In genomic region chr10:111999205-111999914, GRCh38 we compare ENCODE assay signal across 1 cellular context.
TF ChIP-seq lines count a peak whose summit lies in the region.

No MANE protein-coding gene starts in this region.

TF ChIP-seq in HepG2, 621 proteins besides CTCF, POLR2A, EP300 and RAD21 (continued from another document):
- TF ChIP-seq ZBTB4 (CRISPR knock-in tag; IDR thresholded peaks at IDR 0.05; ENCODE audit: borderline replicate concordance): no peak
- no peak for TF ChIP-seq RERE (CRISPR knock-in tag; IDR thresholded peaks at IDR 0.05; ENCODE audit: low read depth)
- TF ChIP-seq ZGPAT (CRISPR knock-in tag; IDR thresholded peaks at IDR 0.05): no peak
- no peak for TF ChIP-seq NFATC3 (CRISPR knock-in tag; IDR thresholded peaks at IDR 0.05)
- TF ChIP-seq KDM4B (CRISPR knock-in tag; IDR thresholded peaks at IDR 0.05): no peak
- TF ChIP-seq MZF1 (CRISPR knock-in tag; IDR thresholded peaks at IDR 0.05; ENCODE audit: borderline replicate concordance): no peak
- no peak for TF ChIP-seq CREBL2 (CRISPR knock-in tag; IDR thresholded peaks at IDR 0.05; ENCODE audit: borderline replicate concordance)
- TF ChIP-seq ZNF891 (CRISPR knock-in tag; IDR thresholded peaks at IDR 0.05): no peak
- TF ChIP-seq SRY (CRISPR knock-in tag; IDR thresholded peaks at IDR 0.05): no peak
- TF ChIP-seq SP1 (IDR thresholded peaks at IDR 0.05): no peak
- no peak for TF ChIP-seq SP1 (CRISPR knock-in tag; IDR thresholded peaks at IDR 0.05)
